13 cellular contexts compared by ENCODE assay signal in the genomic region with DNA sequence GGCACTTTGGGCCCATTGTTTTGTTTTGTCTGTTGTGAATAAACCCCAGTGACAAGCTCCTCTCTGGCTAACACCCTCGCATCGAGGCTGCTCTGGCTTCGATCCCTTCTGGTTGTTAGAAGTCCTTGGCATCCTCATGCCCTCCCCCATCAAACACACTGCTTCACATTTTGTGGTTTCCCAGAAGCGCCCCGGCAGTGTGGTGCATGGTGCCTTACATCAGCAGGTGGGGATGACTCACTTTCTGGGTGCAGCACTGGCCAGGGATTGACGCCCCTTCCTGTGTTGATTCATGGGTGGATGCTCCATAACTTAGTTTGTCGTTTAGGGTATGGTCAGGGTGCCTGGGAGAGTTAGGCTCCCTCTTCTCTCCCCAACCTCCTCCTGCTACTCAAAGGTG. TPM values are rescaled to one million over a fixed set of nuclear protein-coding genes. Genes with fewer than 3 reads are reported as not detected.
DNase-seq lines count a peak whose midpoint lies in the region; ATAC-seq and TF ChIP-seq lines count a peak whose summit lies in the region.
"Had no signal": no experiment of that assay in that cellular context is flagged by ENCODE, and none has a peak within 500 bp of the region (broad histone marks: within the 10 kb centered on the region; RNA-seq: fewer than 3 reads in every experiment).

No MANE protein-coding gene starts in this region.

- H3K4me1 Mint-ChIP-seq in neural progenitor cell = no peaks in the 10 kb centered on the region

- H3K27me3 ChIP-seq in neural progenitor cell = peaks cover 4% of the 10 kb centered on the region

- DNase-seq in AG09309 (ENCODE audit: low read depth) (peak; percentile 75), H4 (ENCODE audit: low spot score) (peak; percentile 90), SKM-1 (lab: John Stamatoyannopoulos, UW; ENCODE audit: unreplicated experiment) (peak; percentile 32), fibroblast of mammary gland (ENCODE audit: low read depth) (peak; percentile 30), SHP77 (lab: John Stamatoyannopoulos, UW) (no peak), neural progenitor cell (ENCODE audit: low spot score) (no peak), midbrain (lab: John Stamatoyannopoulos, UW) (no peak)
- DNase-seq: COR-L47, KBM-7, NCI-H446 had no signal

- H3K27ac ChIP-seq in neural progenitor cell = no peak overlapping the region

- no peaks in the 10 kb centered on the region for H3K36me3 Mint-ChIP-seq in neural progenitor cell

- no peaks in the 10 kb centered on the region for H3K79me2 ChIP-seq in neural progenitor cell (ENCODE audit: low read depth)

- no peaks in the 10 kb centered on the region for H3K9me3 ChIP-seq in neural progenitor cell (ENCODE audit: low read depth)

- TF ChIP-seq CTCF in AG09309 (IDR thresholded peaks at IDR 0.05; ENCODE audit: control insufficient read depth, insufficient read depth, low read depth, low read length, missing control alignments) (no peak), fibroblast of mammary gland (conservative IDR thresholded peaks at IDR 0.05; ENCODE audit: control insufficient read depth, insufficient read depth, low read depth, low read length) (no peak), neural progenitor cell (IDR thresholded peaks at IDR 0.05) (no peak)

- no peak overlapping the region for H3K4me3 ChIP-seq in AG09309 (ENCODE audit: control insufficient read depth, low read depth, low read length)
- H3K4me3 ChIP-seq in fibroblast of mammary gland (ENCODE audit: control insufficient read depth, low read depth, low read length) = no peak overlapping the region
- H3K4me3 ChIP-seq in neural progenitor cell = no peak overlapping the region
- H3K4me3 ChIP-seq: skin epidermis had no signal

- peaks cover 10% of the 10 kb centered on the region for H3K4me1 ChIP-seq in neural progenitor cell

- no peaks in the 10 kb centered on the region for H4K20me1 ChIP-seq in neural progenitor cell (ENCODE audit: low read depth)

- no peaks in the 10 kb centered on the region for H3K9me3 Mint-ChIP-seq in neural progenitor cell

- H3K36me3 ChIP-seq in neural progenitor cell = no peaks in the 10 kb centered on the region

- H3K9ac ChIP-seq in neural progenitor cell = no peak overlapping the region

- H3K4me2 ChIP-seq in neural progenitor cell = no peak overlapping the region

- no peak overlapping the region for H2AFZ ChIP-seq in neural progenitor cell (replicated peaks)

- H3K27ac Mint-ChIP-seq in neural progenitor cell = no peak overlapping the region

- no peaks in the 10 kb centered on the region for H3F3A ChIP-seq in neural progenitor cell (ENCODE audit: low read depth)

- ATAC-seq in GM19455 (IDR thresholded peaks at IDR 0.05; ENCODE audit: unreplicated experiment) = no peak

- peaks cover 6% of the 10 kb centered on the region for H3K27me3 Mint-ChIP-seq in neural progenitor cell (ENCODE audit: insufficient read depth, low read depth)

- no peak overlapping the region for H3K4me3 Mint-ChIP-seq in neural progenitor cell

RNA-seq across cellular contexts. Expression of a gene that starts 51.4 kb away (rescaled TPM):
- 2.6 and 14.7 TPM in 2 replicates for total RNA-seq in H4 (2014; rRNA removed; shearing (Covaris generic))
- total RNA-seq in neural progenitor cell (ENCODE audit: low replicate concordance) = 0.90 TPM in 1 of 2 replicates, not detected in the other
- total RNA-seq: T-helper 2 cell treated with Interferon-gamma antibody and Interleukin-4, amounts not matched to agents 100 ng/mL and 5 ng/mL, for 36 hours had no signal

Comparison
In these comparisons a context has a peak if more than half of its experiments do, and no peak if none do; other contexts are left out.
1. DNase-seq: peak in AG09309 (single experiment), H4 (single experiment), SKM-1 (single experiment) and fibroblast of mammary gland (single experiment); none in SHP77 (0 of 2), neural progenitor cell (single experiment) and midbrain (single experiment).